Comparison of ENCODE assay signal across 15 cellular contexts in genomic region chr16:88458773-88459235, GRCh38. TPM values are rescaled to one million over a fixed set of nuclear protein-coding genes. Genes with fewer than 3 reads are reported as not detected.
DNase-seq lines count a peak whose midpoint lies in the region; ATAC-seq, FAIRE-seq and TF ChIP-seq lines count a peak whose summit lies in the region.
"Had no signal": no experiment of that assay in that cellular context is flagged by ENCODE, and none has a peak within 500 bp of the region (broad histone marks: within the 10 kb centered on the region; RNA-seq: fewer than 3 reads in every experiment).

No MANE protein-coding gene starts in this region.

- H3K4me1 Mint-ChIP-seq in central memory CD8-positive, alpha-beta T cell: peaks cover 49% of the 10 kb centered on the region
- H3K4me1 Mint-ChIP-seq in progenitor cell of endocrine pancreas (ENCODE audit: low read depth): peaks cover 26% of the 10 kb centered on the region

- H3K4me3 ChIP-seq in BLaER1: no peak overlapping the region
- H3K4me3 ChIP-seq: PC-9, SJSA1 had no signal

- H3K27ac ChIP-seq in BLaER1: peak overlapping the region; percentile 59
- H3K27ac ChIP-seq: PC-9, SJSA1 had no signal

- H3K9me3 Mint-ChIP-seq in central memory CD8-positive, alpha-beta T cell: no peaks in the 10 kb centered on the region
- H3K9me3 Mint-ChIP-seq in progenitor cell of endocrine pancreas (ENCODE audit: low read depth): no peaks in the 10 kb centered on the region
- H3K9me3 Mint-ChIP-seq: CD8-positive, alpha-beta T cell; H9 had no signal

- peak; percentile 9 for FAIRE-seq in HTR-8/SVneo (lab: Jason Lieb, UNC)

- H3K36me3 ChIP-seq in BLaER1: no peaks in the 10 kb centered on the region; the same call in 1 of the 2 replicates
- H3K36me3 ChIP-seq: SJSA1 had no signal

- peaks cover 36% of the 10 kb centered on the region for H3K36me3 Mint-ChIP-seq in central memory CD8-positive, alpha-beta T cell (ENCODE audit: insufficient read depth)
- no peaks in the 10 kb centered on the region for H3K36me3 Mint-ChIP-seq in progenitor cell of endocrine pancreas (ENCODE audit: insufficient read depth)

- no peak overlapping the region for H3K27ac Mint-ChIP-seq in central memory CD8-positive, alpha-beta T cell (ENCODE audit: low read depth)
- H3K27ac Mint-ChIP-seq in progenitor cell of endocrine pancreas: peak overlapping the region; percentile 64
- H3K27ac Mint-ChIP-seq: CD8-positive, alpha-beta T cell; H9 had no signal

- H3K27me3 Mint-ChIP-seq in central memory CD8-positive, alpha-beta T cell: no peaks in the 10 kb centered on the region
- no peaks in the 10 kb centered on the region for H3K27me3 Mint-ChIP-seq in progenitor cell of endocrine pancreas

- H3K4me3 Mint-ChIP-seq in central memory CD8-positive, alpha-beta T cell: peak overlapping the region; percentile 7
- no peak overlapping the region for H3K4me3 Mint-ChIP-seq in progenitor cell of endocrine pancreas (ENCODE audit: low read depth)
- H3K4me3 Mint-ChIP-seq: CD8-positive, alpha-beta T cell; H9 had no signal

- DNase-seq in HTR-8/SVneo (ENCODE audit: insufficient read length, low spot score) (no peak), progenitor cell of endocrine pancreas (ENCODE audit: low spot score, unreplicated experiment) (no peak), islet precursor cell (no peak), NCI-H748 treated with DMSO at 0.1 percent for 48 hours (lab: John Stamatoyannopoulos, UW) (no peak)
- no peak for DNase-seq in central memory CD8-positive, alpha-beta T cell (ENCODE audit: low spot score in 2 of 2)
- DNase-seq: CD8-positive, alpha-beta T cell; H9; KBM-7; NCI-H1436; NCI-H2029; NCI-H82; PC-9 had no signal

- ATAC-seq in central memory CD8-positive, alpha-beta T cell (replicated peaks; ENCODE audit: extremely low read depth, poor library complexity, severe bottlenecking): no peak
- no peak for ATAC-seq in HG03442 (IDR thresholded peaks at IDR 0.05; ENCODE audit: unreplicated experiment)
- ATAC-seq: CD8-positive, alpha-beta T cell had no signal

- H3K9me3 ChIP-seq in BLaER1: no peaks in the 10 kb centered on the region
- H3K9me3 ChIP-seq: SJSA1 had no signal

- peaks cover 85% of the 10 kb centered on the region for H3K4me1 ChIP-seq in BLaER1

- H4K20me1 ChIP-seq in BLaER1: peaks cover 91% of the 10 kb centered on the region

- peak overlapping the region; percentile 97 for H3K4me2 ChIP-seq in BLaER1
- H3K4me2 ChIP-seq: PC-9 had no signal

- TF ChIP-seq CTCF in progenitor cell of endocrine pancreas (IDR thresholded peaks at IDR 0.05; ENCODE audit: unreplicated experiment): no peak

- peaks cover 10% of the 10 kb centered on the region; the same call in 1 of the 2 replicates for H3K27me3 ChIP-seq in BLaER1

- H3K9ac ChIP-seq in BLaER1: peak overlapping the region; percentile 48; the same call in 1 of the 2 replicates

RNA-seq across cellular contexts. Expression of gene ZFPM1, which starts 5.7 kb away (rescaled TPM):
- total RNA-seq in progenitor cell of endocrine pancreas: 88.5 and 90.6 TPM in 2 replicates
